8 cellular contexts compared by ENCODE assay signal in the genomic region with DNA sequence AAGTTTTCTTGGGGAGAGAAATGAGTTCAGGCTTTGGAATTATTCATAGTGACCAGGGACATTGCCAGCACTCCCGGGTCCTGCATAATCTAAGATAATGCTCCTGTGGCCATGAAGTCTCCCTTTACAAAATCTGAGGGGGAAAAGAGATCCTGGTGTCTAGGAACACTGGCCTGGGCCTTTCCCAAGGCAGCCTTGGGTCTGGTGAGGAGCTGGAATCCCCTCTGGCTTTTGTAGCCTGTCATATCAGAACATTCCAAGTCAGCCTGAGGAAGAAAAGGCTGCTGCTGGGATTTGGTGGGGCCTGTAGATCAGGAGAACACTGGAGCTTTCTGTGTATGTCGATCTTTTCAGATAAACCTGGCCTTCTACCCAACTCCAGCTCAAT. TPM values are rescaled to one million over a fixed set of nuclear protein-coding genes. Genes with fewer than 3 reads are reported as not detected.
DNase-seq lines count a peak whose midpoint lies in the region; ATAC-seq and TF ChIP-seq lines count a peak whose summit lies in the region.

No MANE protein-coding gene starts in this region.

- H3K27ac ChIP-seq in lower lobe of right lung = peak overlapping the region; percentile 95
- peak overlapping the region; percentile 86 to 97 (median 94) for H3K27ac ChIP-seq in thyroid gland

- no peaks in the 10 kb centered on the region for H3K9me3 ChIP-seq in lower lobe of right lung
- no peaks in the 10 kb centered on the region for H3K9me3 ChIP-seq in thyroid gland

- peaks cover 32% of the 10 kb centered on the region for H3K4me1 Mint-ChIP-seq in activated CD4-positive, alpha-beta T cell treated with anti-CD3 and anti-CD28 coated beads, Interleukin-2, amount 10 ng/mL, durations not matched to agents 7 days and 5 days
- H3K4me1 Mint-ChIP-seq in activated naive CD8-positive, alpha-beta T cell (ENCODE audit: low read depth) = peaks cover 28% of the 10 kb centered on the region

- peak overlapping the region; percentile 96 for H3K27ac Mint-ChIP-seq in activated CD4-positive, alpha-beta T cell treated with anti-CD3 and anti-CD28 coated beads, Interleukin-2, amount 10 ng/mL, durations not matched to agents 7 days and 5 days
- H3K27ac Mint-ChIP-seq in activated naive CD8-positive, alpha-beta T cell = peak overlapping the region; percentile 95

- ATAC-seq in lower lobe of right lung = no peak

- H3K9me3 Mint-ChIP-seq in activated CD4-positive, alpha-beta T cell treated with anti-CD3 and anti-CD28 coated beads, Interleukin-2, amount 10 ng/mL, durations not matched to agents 7 days and 5 days = no peaks in the 10 kb centered on the region
- H3K9me3 Mint-ChIP-seq in activated naive CD8-positive, alpha-beta T cell (ENCODE audit: low read depth) = no peaks in the 10 kb centered on the region

- H3K4me3 Mint-ChIP-seq in activated CD4-positive, alpha-beta T cell treated with anti-CD3 and anti-CD28 coated beads, Interleukin-2, amount 10 ng/mL, durations not matched to agents 7 days and 5 days = peak overlapping the region; percentile 83
- H3K4me3 Mint-ChIP-seq in activated naive CD8-positive, alpha-beta T cell = peak overlapping the region; percentile 88

- no peak for TF ChIP-seq CTCF in lower lobe of right lung (IDR thresholded peaks at IDR 0.05)
- TF ChIP-seq CTCF in thyroid gland (IDR thresholded peaks at IDR 0.05) = no peak

- H3K4me3 ChIP-seq in lower lobe of right lung = peak overlapping the region; percentile 69
- no peak overlapping the region for H3K4me3 ChIP-seq in thyroid gland (replicated peaks in 1 of 3)

- POLR2A ChIA-PET in activated CD4-positive, alpha-beta T cell treated with anti-CD3 and anti-CD28 coated beads, Interleukin-2, amount 10 ng/mL, durations not matched to agents 7 days and 5 days (lab: Charles Lee) = interaction anchor here (0.6 kb wide), 1 partner anchor 15 kb away, joined by 3 read pairs; no protein-coding TSS in a partner anchor

- H3K4me1 ChIP-seq in lower lobe of right lung = peaks cover 46% of the 10 kb centered on the region
- H3K4me1 ChIP-seq in thyroid gland = peaks cover 35 to 46% of the 10 kb centered on the region in 2 donors

- H3K36me3 Mint-ChIP-seq in activated CD4-positive, alpha-beta T cell treated with anti-CD3 and anti-CD28 coated beads, Interleukin-2, amount 10 ng/mL, durations not matched to agents 7 days and 5 days (ENCODE audit: low read depth) = no peaks in the 10 kb centered on the region
- H3K36me3 Mint-ChIP-seq in activated naive CD8-positive, alpha-beta T cell = no peaks in the 10 kb centered on the region

- WGBS in thyroid gland, 2 donors = 44 to 53% methylated on average over 2 of the region's 2 CpGs

- H3K36me3 ChIP-seq in lower lobe of right lung (no peaks in the 10 kb centered on the region), thyroid gland (no peaks in the 10 kb centered on the region)

- no peak for TF ChIP-seq POLR2A in thyroid gland (IDR thresholded peaks at IDR 0.05)

- H3K27me3 ChIP-seq in lower lobe of right lung (ENCODE audit: low read depth) = no peaks in the 10 kb centered on the region
- no peaks in the 10 kb centered on the region for H3K27me3 ChIP-seq in thyroid gland

- H3K27me3 Mint-ChIP-seq in activated CD4-positive, alpha-beta T cell treated with anti-CD3 and anti-CD28 coated beads, Interleukin-2, amount 10 ng/mL, durations not matched to agents 7 days and 5 days = no peaks in the 10 kb centered on the region
- H3K27me3 Mint-ChIP-seq in activated naive CD8-positive, alpha-beta T cell = no peaks in the 10 kb centered on the region

- CTCF ChIA-PET in activated CD4-positive, alpha-beta T cell treated with anti-CD3 and anti-CD28 coated beads, Interleukin-2, amount 10 ng/mL, durations not matched to agents 7 days and 5 days (lab: Charles Lee) = interaction anchor here (3.0 to 5.9 kb wide), 2 partner anchors 95 to 194 kb away, joined by 10 to 34 read pairs; no protein-coding TSS in a partner anchor

- intact Hi-C loops in lower lobe of right lung (cut with DNase I) (loop anchor here (10.0 kb wide), 1 partner anchor 91 kb away; a partner anchor contains a TSS), thyroid gland (cut with DNase I) (no loop called here)

- no peak for DNase-seq in activated CD4-positive, alpha-beta T cell treated with anti-CD3 and anti-CD28 coated beads, Interleukin-2, amount 10 ng/mL, durations not matched to agents 7 days and 5 days
- no peak for DNase-seq in activated CD4-positive, alpha-beta T cell treated with anti-CD3 and anti-CD28 coated beads for 1 hour
- DNase-seq in lower lobe of right lung = no peak
- no peak for DNase-seq in thyroid gland
- no peak for DNase-seq in kidney glomerular epithelial cell (lab: John Stamatoyannopoulos, UW)
- DNase-seq in DMS 273 (lab: John Stamatoyannopoulos, UW; ENCODE audit: unreplicated experiment) = no peak
- no peak for DNase-seq in midbrain (lab: John Stamatoyannopoulos, UW)

RNA-seq across cellular contexts. Expression of a gene that starts 1.6 kb away (rescaled TPM):
- total RNA-seq in activated CD4-positive, alpha-beta T cell treated with anti-CD3 and anti-CD28 coated beads, Interleukin-2, amount 10 ng/mL, durations not matched to agents 7 days and 5 days = 100 to 1,000 TPM; 120 TPM
- total RNA-seq in lower lobe of right lung = 72.4 TPM
- total RNA-seq in thyroid gland = 10 to 100 TPM; 44.1 to 97.3 (median 78.4) TPM
